ENCODE assay signal across 1 cellular context in genomic region chr1:117362986-117363385, GRCh38.
TF ChIP-seq lines count a peak whose summit lies in the region.

No MANE protein-coding gene starts in this region.

TF ChIP-seq in GM12878, 131 proteins besides CTCF, POLR2A, EP300 and RAD21:
- TF ChIP-seq RELB (IDR thresholded peaks at IDR 0.05; ENCODE audit: low read depth) (no peak), ZNF622 (IDR thresholded peaks at IDR 0.05) (no peak), BMI1 (IDR thresholded peaks at IDR 0.05; ENCODE audit: borderline replicate concordance) (no peak), RBBP5 (conservative IDR thresholded peaks at IDR 0.05) (no peak), IKZF1 (conservative IDR thresholded peaks at IDR 0.05) (no peak), IRF4 (IDR thresholded peaks at IDR 0.05; ENCODE audit: low read depth, low read length) (no peak), YBX1 (IDR thresholded peaks at IDR 0.05) (no peak), CEBPB (IDR thresholded peaks at IDR 0.05; ENCODE audit: borderline replicate concordance in 1 of 2, low read depth in 2 of 2, low read length in 2 of 2) (no peak), NFIC (IDR thresholded peaks at IDR 0.05; ENCODE audit: low read depth, low read length) (no peak), SMARCA5 (IDR thresholded peaks at IDR 0.05) (no peak), EGR1 (IDR thresholded peaks at IDR 0.05; ENCODE audit: borderline replicate concordance in 1 of 2, low read depth in 2 of 2, low read length in 2 of 2) (no peak), STAT1 (conservative IDR thresholded peaks at IDR 0.05) (no peak), FOXK2 (IDR thresholded peaks at IDR 0.05) (no peak), LARP7 (IDR thresholded peaks at IDR 0.05) (no peak), ATF7 (IDR thresholded peaks at IDR 0.05; ENCODE audit: low read depth) (no peak), CREB1 (IDR thresholded peaks at IDR 0.05; ENCODE audit: low read depth) (no peak), E2F8 (IDR thresholded peaks at IDR 0.05; ENCODE audit: low read depth, partially characterized antibody) (no peak)
